ENCODE assay signal across 28 cellular contexts in the genomic region with DNA sequence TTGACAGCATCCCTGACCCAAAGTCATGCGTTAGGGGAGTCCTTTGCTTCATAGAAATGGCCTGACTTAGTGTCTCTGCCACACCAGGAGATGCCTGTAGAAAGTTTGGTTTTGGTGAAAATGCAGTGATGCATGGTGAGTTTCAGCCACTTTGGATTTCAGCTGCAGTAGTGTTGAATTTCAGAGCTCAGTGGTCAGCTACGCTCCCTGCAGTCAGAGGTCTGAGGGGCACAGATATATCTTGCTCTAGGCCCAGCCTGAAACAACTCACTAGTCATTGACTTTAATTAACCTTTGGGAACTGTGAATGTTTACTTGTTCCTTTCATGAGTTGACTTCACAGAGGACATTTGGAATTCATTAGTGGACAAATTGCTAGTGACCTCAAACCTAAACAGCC.
DNase-seq lines count a peak whose midpoint lies in the region; ATAC-seq and TF ChIP-seq lines count a peak whose summit lies in the region.
"Had no signal": no experiment of that assay in that cellular context is flagged by ENCODE, and none has a peak within 500 bp of the region (broad histone marks: within the 10 kb centered on the region; RNA-seq: fewer than 3 reads in every experiment).

No MANE protein-coding gene starts in this region.

- TF ChIP-seq CTCF in coronary artery (IDR thresholded peaks at IDR 0.05) = no peak

- DNase-seq in iPS-NIHi11 (ENCODE audit: low spot score) (peak; percentile 7), DMS114 treated with DMSO at 0.1 percent for 48 hours (lab: John Stamatoyannopoulos, UW; ENCODE audit: unreplicated experiment) (no peak), coronary artery (ENCODE audit: low spot score) (no peak), KG1 (lab: John Stamatoyannopoulos, UW) (no peak)
- DNase-seq: ACHN; activated gamma-delta T cell treated with Interleukin-2 at 50 U/mL for 16 hours; activated naive CD8-positive, alpha-beta T cell treated with anti-CD3 and anti-CD28 coated beads, Interleukin-2, amount 50 U/mL, for 24 hours; activated T-cell treated with anti-CD3 and anti-CD28 coated beads, Interleukin-2, amount 50 U/mL, for 24 hours; central memory CD4-positive, alpha-beta T cell; endodermal cell; foreskin melanocyte; IMR-90; left cardiac atrium; mammary epithelial cell; NCI-H1105; NCI-H2081; NCI-H226; NCI-H748 treated with DMSO at 0.1 percent for 48 hours; pancreas; SJCRH30; stimulated activated CD4-positive, alpha-beta T cell treated with anti-CD3 and anti-CD28 coated beads, Interleukin-2, amount 100 ng/mL, for 24 hours; T-helper 1 cell had no signal

- no peak overlapping the region for H3K27ac ChIP-seq in coronary artery
- H3K27ac ChIP-seq: pancreas, right atrium auricular region, SJCRH30, tibial nerve had no signal

- H3K4me3 ChIP-seq in coronary artery = no peak overlapping the region
- H3K4me3 ChIP-seq: pancreas, right atrium auricular region, SJCRH30, tibial nerve had no signal

- peak; percentile 38 for ATAC-seq in GM18870 (IDR thresholded peaks at IDR 0.05; ENCODE audit: unreplicated experiment)
- peak; percentile 59 for ATAC-seq in GM21515 (IDR thresholded peaks at IDR 0.05; ENCODE audit: unreplicated experiment)
- ATAC-seq in HG03354 (IDR thresholded peaks at IDR 0.05; ENCODE audit: poor library complexity, severe bottlenecking, unreplicated experiment) = peak; percentile 53
- ATAC-seq: activated naive CD8-positive, alpha-beta T cell treated with anti-CD3 and anti-CD28 coated beads, Interleukin-2, amount 50 U/mL, for 24 hours; esophagus mucosa; left cardiac atrium; pancreas had no signal
